In genomic region chr11:63502252-63502820, GRCh38 we compare ENCODE assay signal across 10 cellular contexts. TPM values are rescaled to one million over a fixed set of nuclear protein-coding genes. Genes with fewer than 3 reads are reported as not detected.
"Had no signal": no experiment of that assay in that cellular context is flagged by ENCODE, and none has a peak within 500 bp of the region (broad histone marks: within the 10 kb centered on the region; RNA-seq: fewer than 3 reads in every experiment).

No MANE protein-coding gene starts in this region.

- H3K4me3 ChIP-seq: skin epidermis, tibial nerve had no signal

- DNase-seq: activated CD4-positive, alpha-beta T cell treated with anti-CD3 and anti-CD28 coated beads for 4 hours; activated effector memory CD4-positive, alpha-beta T cell treated with Interleukin-2 at 50 U/mL for 16 hours; activated T-cell treated with anti-CD3 and anti-CD28 coated beads, Interleukin-2, amount 50 U/mL, for 24 hours; cerebellar nuclear complex; effector memory CD8-positive, alpha-beta T cell had no signal

- H3K36me3 ChIP-seq: tibial nerve had no signal

- ATAC-seq: effector memory CD8-positive, alpha-beta T cell; stimulated activated effector memory CD8-positive, alpha-beta T cell treated with anti-CD3 and anti-CD28 coated beads, Interleukin-12 subunit alpha, Interleukin-12 subunit beta, amount 100 ng/mL, for 72 hours had no signal

- H3K27me3 ChIP-seq: tibial nerve had no signal

- H3K27ac ChIP-seq: skin epidermis, tibial nerve, VCaP had no signal

RNA-seq across cellular contexts. Expression of gene LGALS12, which starts 3.5 kb away (rescaled TPM):
- total RNA-seq: epithelial cell of proximal tubule had no signal
